Comparison of ENCODE assay signal across 8 cellular contexts in genomic region chr7:130910949-130911944, GRCh38.
DNase-seq lines count a peak whose midpoint lies in the region; ATAC-seq, FAIRE-seq and TF ChIP-seq lines count a peak whose summit lies in the region.

No MANE protein-coding gene starts in this region.

- H3K27ac ChIP-seq in angular gyrus (ENCODE audit: low read depth, low read length) = peak overlapping the region; percentile 7

- no peak for FAIRE-seq in D721Med (lab: Jason Lieb, UNC)

- H3K36me3 ChIP-seq in kidney epithelial cell (ENCODE audit: control insufficient read depth, insufficient read depth, low read length) = no peaks in the 10 kb centered on the region

- no peaks in the 10 kb centered on the region for H3K27me3 ChIP-seq in kidney epithelial cell (ENCODE audit: control insufficient read depth, insufficient read depth, low read length)

- peak; percentile 35 for DNase-seq in stimulated activated CD4-positive, alpha-beta T cell treated with anti-CD3 and anti-CD28 coated beads, Interleukin-4, amount 100 ng/mL, for 24 hours
- no peak for DNase-seq in stimulated activated CD4-positive, alpha-beta T cell treated with anti-CD3 and anti-CD28 coated beads, Interleukin-4, amount 100 ng/mL, for 4 hours
- DNase-seq in kidney epithelial cell (ENCODE audit: low read depth) = no peak
- DNase-seq in D721Med (ENCODE audit: insufficient read length, low spot score) = no peak

- TF ChIP-seq CTCF in kidney epithelial cell (IDR thresholded peaks at IDR 0.05; ENCODE audit: insufficient read depth, low read length, poor library complexity, severe bottlenecking) = no peak
- no peak for TF ChIP-seq CTCF in D721Med (IDR thresholded peaks at IDR 0.05; ENCODE audit: insufficient read depth, missing control alignments)

- ATAC-seq in HG03108 (IDR thresholded peaks at IDR 0.05; ENCODE audit: unreplicated experiment) = no peak
- ATAC-seq in GM21576 (IDR thresholded peaks at IDR 0.05; ENCODE audit: unreplicated experiment) = no peak
- ATAC-seq in HG03432 (IDR thresholded peaks at IDR 0.05; ENCODE audit: unreplicated experiment) = no peak

- peak overlapping the region; percentile 68 for H3K4me3 ChIP-seq in kidney epithelial cell (ENCODE audit: low read depth, low read length)
